ENCODE assay signal across 1 cellular context in the genomic region with DNA sequence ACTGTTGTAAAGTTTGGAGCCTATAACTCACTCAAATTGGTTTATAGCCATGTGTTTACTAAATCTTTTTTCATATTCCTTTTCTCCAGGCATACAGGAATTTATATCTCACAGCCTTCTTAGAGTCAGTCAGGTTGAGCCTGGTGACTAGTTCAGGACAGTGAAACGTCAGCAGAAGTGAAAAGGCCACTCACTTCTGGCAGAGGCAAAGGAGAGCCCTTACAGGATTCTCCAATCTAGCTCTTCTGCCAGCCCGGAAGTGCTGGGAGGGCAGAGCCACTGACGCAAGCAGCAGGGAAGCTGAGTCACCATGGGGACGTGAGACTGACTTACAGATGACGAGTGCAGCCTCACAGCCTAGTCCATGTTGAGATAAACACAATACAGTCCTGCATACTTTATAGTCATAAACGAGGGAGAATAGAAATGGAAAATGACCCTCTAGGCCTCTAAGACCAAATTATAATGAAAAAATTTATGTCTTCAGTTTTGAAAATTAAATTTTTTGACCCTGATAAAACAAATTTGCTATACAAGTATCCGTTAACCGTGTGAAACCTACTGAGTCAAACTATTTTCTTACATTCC.
A peak's percentile ranks its signal among the peaks of the same experiment; 100 is the strongest.
TF ChIP-seq lines count a peak whose summit lies in the region.

No MANE protein-coding gene starts in this region.

TF ChIP-seq in HepG2, 621 proteins besides CTCF, POLR2A, EP300 and RAD21 (continued from another document and continues in another):
- TF ChIP-seq CSRNP2 (CRISPR knock-in tag; conservative IDR thresholded peaks at IDR 0.05; ENCODE audit: low read depth) (no peak), ZNF850 (CRISPR knock-in tag; conservative IDR thresholded peaks at IDR 0.05) (no peak), ARID2 (CRISPR knock-in tag; IDR thresholded peaks at IDR 0.05; ENCODE audit: borderline replicate concordance) (no peak), CREB1 (IDR thresholded peaks at IDR 0.05) (peak; percentile 94), CREB1 (CRISPR knock-in tag; IDR thresholded peaks at IDR 0.05) (peak; percentile 95), NR2F2 (IDR thresholded peaks at IDR 0.05; ENCODE audit: borderline replicate concordance, low read depth) (no peak), SMARCC2 (IDR thresholded peaks at IDR 0.05) (no peak), ZNF816 (CRISPR knock-in tag; IDR thresholded peaks at IDR 0.05; ENCODE audit: borderline replicate concordance) (no peak), ZFP1 (CRISPR knock-in tag; IDR thresholded peaks at IDR 0.05) (0 out of 2 replicates have a peak, but pooled peaks have one; percentile 62), FOSL1 (CRISPR knock-in tag; IDR thresholded peaks at IDR 0.05; ENCODE audit: borderline replicate concordance) (peak; percentile 70; the same call in 1 of the 2 replicates), ZNF510 (CRISPR knock-in tag; IDR thresholded peaks at IDR 0.05; ENCODE audit: low read depth) (no peak), MIXL1 (CRISPR knock-in tag; IDR thresholded peaks at IDR 0.05) (0 out of 2 replicates have a peak, but pooled peaks have one; percentile 48), PHF5A (CRISPR knock-in tag; IDR thresholded peaks at IDR 0.05; ENCODE audit: low read depth, unreplicated experiment) (peak; percentile 64), ZNF776 (CRISPR knock-in tag; IDR thresholded peaks at IDR 0.05) (no peak), NPAS2 (CRISPR knock-in tag; IDR thresholded peaks at IDR 0.05; ENCODE audit: borderline replicate concordance) (no peak), FOXA3 (CRISPR knock-in tag; IDR thresholded peaks at IDR 0.05) (peak; percentile 79), ZNF431 (CRISPR knock-in tag; IDR thresholded peaks at IDR 0.05; ENCODE audit: borderline replicate concordance, low read depth) (no peak; the same call in 1 of the 2 replicates), POGZ (CRISPR knock-in tag; IDR thresholded peaks at IDR 0.05) (peak; percentile 54; the same call in 1 of the 2 replicates), CREB3 (CRISPR knock-in tag; IDR thresholded peaks at IDR 0.05) (no peak), NFE2L1 (CRISPR knock-in tag; IDR thresholded peaks at IDR 0.05; ENCODE audit: borderline replicate concordance) (peak; percentile 80; the same call in 1 of the 2 replicates), ZNF143 (CRISPR knock-in tag; IDR thresholded peaks at IDR 0.05) (peak; percentile 45; the same call in 1 of the 2 replicates), TEAD3 (CRISPR knock-in tag; optimal IDR thresholded peaks at IDR 0.05; ENCODE audit: borderline replicate concordance) (peak; percentile 79), RARA (CRISPR knock-in tag; IDR thresholded peaks at IDR 0.05) (peak; percentile 51; the same call in 1 of the 2 replicates), ZNF484 (CRISPR knock-in tag; IDR thresholded peaks at IDR 0.05; ENCODE audit: borderline replicate concordance, low read depth) (no peak), ELF4 (CRISPR knock-in tag; IDR thresholded peaks at IDR 0.05; ENCODE audit: borderline replicate concordance) (peak; percentile 87; the same call in 1 of the 2 replicates)
- TF ChIP-seq, protein P1, sequence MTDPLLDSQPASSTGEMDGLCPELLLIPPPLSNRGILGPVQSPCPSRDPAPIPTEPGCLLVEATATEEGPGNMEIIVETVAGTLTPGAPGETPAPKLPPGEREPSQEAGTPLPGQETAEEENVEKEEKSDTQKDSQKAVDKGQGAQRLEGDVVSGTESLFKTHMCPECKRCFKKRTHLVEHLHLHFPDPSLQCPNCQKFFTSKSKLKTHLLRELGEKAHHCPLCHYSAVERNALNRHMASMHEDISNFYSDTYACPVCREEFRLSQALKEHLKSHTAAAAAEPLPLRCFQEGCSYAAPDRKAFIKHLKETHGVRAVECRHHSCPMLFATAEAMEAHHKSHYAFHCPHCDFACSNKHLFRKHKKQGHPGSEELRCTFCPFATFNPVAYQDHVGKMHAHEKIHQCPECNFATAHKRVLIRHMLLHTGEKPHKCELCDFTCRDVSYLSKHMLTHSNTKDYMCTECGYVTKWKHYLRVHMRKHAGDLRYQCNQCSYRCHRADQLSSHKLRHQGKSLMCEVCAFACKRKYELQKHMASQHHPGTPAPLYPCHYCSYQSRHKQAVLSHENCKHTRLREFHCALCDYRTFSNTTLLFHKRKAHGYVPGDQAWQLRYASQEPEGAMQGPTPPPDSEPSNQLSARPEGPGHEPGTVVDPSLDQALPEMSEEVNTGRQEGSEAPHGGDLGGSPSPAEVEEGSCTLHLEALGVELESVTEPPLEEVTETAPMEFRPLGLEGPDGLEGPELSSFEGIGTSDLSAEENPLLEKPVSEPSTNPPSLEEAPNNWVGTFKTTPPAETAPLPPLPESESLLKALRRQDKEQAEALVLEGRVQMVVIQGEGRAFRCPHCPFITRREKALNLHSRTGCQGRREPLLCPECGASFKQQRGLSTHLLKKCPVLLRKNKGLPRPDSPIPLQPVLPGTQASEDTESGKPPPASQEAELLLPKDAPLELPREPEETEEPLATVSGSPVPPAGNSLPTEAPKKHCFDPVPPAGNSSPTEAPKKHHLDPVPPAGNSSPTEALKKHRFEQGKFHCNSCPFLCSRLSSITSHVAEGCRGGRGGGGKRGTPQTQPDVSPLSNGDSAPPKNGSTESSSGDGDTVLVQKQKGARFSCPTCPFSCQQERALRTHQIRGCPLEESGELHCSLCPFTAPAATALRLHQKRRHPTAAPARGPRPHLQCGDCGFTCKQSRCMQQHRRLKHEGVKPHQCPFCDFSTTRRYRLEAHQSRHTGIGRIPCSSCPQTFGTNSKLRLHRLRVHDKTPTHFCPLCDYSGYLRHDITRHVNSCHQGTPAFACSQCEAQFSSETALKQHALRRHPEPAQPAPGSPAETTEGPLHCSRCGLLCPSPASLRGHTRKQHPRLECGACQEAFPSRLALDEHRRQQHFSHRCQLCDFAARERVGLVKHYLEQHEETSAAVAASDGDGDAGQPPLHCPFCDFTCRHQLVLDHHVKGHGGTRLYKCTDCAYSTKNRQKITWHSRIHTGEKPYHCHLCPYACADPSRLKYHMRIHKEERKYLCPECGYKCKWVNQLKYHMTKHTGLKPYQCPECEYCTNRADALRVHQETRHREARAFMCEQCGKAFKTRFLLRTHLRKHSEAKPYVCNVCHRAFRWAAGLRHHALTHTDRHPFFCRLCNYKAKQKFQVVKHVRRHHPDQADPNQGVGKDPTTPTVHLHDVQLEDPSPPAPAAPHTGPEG (CRISPR knock-in tag; IDR thresholded peaks at IDR 0.05), result no peak
- TF ChIP-seq, protein P2, sequence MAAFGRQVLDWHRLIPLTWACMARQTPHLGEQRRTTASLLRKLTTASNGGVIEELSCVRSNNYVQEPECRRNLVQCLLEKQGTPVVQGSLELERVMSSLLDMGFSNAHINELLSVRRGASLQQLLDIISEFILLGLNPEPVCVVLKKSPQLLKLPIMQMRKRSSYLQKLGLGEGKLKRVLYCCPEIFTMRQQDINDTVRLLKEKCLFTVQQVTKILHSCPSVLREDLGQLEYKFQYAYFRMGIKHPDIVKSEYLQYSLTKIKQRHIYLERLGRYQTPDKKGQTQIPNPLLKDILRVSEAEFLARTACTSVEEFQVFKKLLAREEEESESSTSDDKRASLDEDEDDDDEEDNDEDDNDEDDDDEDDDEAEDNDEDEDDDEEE (CRISPR knock-in tag; IDR thresholded peaks at IDR 0.05), result no peak
- TF ChIP-seq, protein P3, sequence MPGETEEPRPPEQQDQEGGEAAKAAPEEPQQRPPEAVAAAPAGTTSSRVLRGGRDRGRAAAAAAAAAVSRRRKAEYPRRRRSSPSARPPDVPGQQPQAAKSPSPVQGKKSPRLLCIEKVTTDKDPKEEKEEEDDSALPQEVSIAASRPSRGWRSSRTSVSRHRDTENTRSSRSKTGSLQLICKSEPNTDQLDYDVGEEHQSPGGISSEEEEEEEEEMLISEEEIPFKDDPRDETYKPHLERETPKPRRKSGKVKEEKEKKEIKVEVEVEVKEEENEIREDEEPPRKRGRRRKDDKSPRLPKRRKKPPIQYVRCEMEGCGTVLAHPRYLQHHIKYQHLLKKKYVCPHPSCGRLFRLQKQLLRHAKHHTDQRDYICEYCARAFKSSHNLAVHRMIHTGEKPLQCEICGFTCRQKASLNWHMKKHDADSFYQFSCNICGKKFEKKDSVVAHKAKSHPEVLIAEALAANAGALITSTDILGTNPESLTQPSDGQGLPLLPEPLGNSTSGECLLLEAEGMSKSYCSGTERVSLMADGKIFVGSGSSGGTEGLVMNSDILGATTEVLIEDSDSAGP (CRISPR knock-in tag; IDR thresholded peaks at IDR 0.05; ENCODE audit: borderline replicate concordance), result no peak
- TF ChIP-seq, protein P4, sequence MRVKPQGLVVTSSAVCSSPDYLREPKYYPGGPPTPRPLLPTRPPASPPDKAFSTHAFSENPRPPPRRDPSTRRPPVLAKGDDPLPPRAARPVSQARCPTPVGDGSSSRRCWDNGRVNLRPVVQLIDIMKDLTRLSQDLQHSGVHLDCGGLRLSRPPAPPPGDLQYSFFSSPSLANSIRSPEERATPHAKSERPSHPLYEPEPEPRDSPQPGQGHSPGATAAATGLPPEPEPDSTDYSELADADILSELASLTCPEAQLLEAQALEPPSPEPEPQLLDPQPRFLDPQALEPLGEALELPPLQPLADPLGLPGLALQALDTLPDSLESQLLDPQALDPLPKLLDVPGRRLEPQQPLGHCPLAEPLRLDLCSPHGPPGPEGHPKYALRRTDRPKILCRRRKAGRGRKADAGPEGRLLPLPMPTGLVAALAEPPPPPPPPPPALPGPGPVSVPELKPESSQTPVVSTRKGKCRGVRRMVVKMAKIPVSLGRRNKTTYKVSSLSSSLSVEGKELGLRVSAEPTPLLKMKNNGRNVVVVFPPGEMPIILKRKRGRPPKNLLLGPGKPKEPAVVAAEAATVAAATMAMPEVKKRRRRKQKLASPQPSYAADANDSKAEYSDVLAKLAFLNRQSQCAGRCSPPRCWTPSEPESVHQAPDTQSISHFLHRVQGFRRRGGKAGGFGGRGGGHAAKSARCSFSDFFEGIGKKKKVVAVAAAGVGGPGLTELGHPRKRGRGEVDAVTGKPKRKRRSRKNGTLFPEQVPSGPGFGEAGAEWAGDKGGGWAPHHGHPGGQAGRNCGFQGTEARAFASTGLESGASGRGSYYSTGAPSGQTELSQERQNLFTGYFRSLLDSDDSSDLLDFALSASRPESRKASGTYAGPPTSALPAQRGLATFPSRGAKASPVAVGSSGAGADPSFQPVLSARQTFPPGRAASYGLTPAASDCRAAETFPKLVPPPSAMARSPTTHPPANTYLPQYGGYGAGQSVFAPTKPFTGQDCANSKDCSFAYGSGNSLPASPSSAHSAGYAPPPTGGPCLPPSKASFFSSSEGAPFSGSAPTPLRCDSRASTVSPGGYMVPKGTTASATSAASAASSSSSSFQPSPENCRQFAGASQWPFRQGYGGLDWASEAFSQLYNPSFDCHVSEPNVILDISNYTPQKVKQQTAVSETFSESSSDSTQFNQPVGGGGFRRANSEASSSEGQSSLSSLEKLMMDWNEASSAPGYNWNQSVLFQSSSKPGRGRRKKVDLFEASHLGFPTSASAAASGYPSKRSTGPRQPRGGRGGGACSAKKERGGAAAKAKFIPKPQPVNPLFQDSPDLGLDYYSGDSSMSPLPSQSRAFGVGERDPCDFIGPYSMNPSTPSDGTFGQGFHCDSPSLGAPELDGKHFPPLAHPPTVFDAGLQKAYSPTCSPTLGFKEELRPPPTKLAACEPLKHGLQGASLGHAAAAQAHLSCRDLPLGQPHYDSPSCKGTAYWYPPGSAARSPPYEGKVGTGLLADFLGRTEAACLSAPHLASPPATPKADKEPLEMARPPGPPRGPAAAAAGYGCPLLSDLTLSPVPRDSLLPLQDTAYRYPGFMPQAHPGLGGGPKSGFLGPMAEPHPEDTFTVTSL (CRISPR knock-in tag; IDR thresholded peaks at IDR 0.05; ENCODE audit: borderline replicate concordance), result 0 out of 2 replicates have a peak, but pooled peaks have one; percentile 12
- TF ChIP-seq, protein P5, sequence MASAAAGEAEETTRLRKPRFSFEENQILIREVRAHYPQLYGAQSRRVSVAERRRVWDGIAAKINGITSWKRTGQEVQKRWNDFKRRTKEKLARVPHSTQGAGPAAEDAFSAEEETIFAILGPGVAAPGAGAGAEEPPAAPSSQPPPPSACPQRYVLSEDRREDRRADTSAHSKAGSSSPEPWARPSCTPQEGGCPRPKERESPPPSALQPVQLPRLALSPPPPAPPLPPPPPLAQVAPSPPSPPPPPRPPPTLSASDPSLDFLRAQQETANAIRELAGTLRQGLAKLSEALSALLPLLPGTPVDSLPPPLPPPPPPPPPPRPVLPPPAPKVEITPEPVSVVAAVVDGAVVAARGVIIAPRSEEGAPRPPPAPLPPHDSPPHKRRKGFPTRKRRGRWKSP (CRISPR knock-in tag; IDR thresholded peaks at IDR 0.05), result 0 out of 2 replicates have a peak, but pooled peaks have one; percentile 9
- TF ChIP-seq, protein P6, sequence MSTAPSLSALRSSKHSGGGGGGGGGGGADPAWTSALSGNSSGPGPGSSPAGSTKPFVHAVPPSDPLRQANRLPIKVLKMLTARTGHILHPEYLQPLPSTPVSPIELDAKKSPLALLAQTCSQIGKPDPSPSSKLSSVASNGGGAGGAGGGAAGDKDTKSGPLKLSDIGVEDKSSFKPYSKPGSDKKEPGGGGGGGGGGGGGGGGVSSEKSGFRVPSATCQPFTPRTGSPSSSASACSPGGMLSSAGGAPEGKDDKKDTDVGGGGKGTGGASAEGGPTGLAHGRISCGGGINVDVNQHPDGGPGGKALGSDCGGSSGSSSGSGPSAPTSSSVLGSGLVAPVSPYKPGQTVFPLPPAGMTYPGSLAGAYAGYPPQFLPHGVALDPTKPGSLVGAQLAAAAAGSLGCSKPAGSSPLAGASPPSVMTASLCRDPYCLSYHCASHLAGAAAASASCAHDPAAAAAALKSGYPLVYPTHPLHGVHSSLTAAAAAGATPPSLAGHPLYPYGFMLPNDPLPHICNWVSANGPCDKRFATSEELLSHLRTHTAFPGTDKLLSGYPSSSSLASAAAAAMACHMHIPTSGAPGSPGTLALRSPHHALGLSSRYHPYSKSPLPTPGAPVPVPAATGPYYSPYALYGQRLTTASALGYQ (CRISPR knock-in tag; IDR thresholded peaks at IDR 0.05), result 0 out of 2 replicates have a peak, but pooled peaks have one; percentile 50
